In the genomic region with DNA sequence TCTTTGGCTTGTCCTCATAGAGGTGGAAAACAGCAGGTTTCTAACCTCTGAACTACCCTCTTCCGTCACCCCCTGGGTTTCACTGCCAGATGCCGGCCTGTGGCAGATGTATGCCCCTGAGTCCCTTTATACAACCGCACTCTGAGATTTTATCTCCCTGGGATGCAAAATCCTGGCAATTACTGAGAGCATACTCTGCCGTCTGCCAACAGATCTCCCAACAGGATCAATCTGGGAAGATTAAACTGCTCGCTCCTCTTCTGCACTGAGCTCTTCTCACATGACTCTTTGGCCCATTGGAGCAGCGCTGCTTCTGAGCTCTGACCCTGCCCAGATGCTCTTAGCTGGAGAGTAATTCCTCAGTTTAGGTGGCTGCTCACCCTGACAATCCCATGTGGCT, we compare ENCODE assay signal across 13 cellular contexts.
"Had no signal": no experiment of that assay in that cellular context is flagged by ENCODE, and none has a peak within 500 bp of the region (broad histone marks: within the 10 kb centered on the region; RNA-seq: fewer than 3 reads in every experiment).

No MANE protein-coding gene starts in this region.

- ATAC-seq: gastroesophageal sphincter had no signal

- H3K4me2 ChIP-seq: hepatocyte had no signal

- H3K27me3 ChIP-seq: gastroesophageal sphincter, hepatocyte, ovary, vagina had no signal

- H3K36me3 ChIP-seq: gastroesophageal sphincter, ovary, vagina had no signal

- H3K4me1 ChIP-seq: gastroesophageal sphincter, vagina had no signal

- H3K4me3 ChIP-seq: gastroesophageal sphincter, hepatocyte, ovary, skin epidermis, vagina had no signal

- H3K4me3 Mint-ChIP-seq: activated B cell treated with CpG ODN at 0.5 μM for 24 hours; activated CD4-positive, alpha-beta T cell treated with anti-CD3 and anti-CD28 coated beads, Interleukin-2, amount 10 ng/mL, durations not matched to agents 24 days and 14 days; activated naive CD4-positive, alpha-beta T cell treated with anti-CD3 and anti-CD28 coated beads, Interleukin-2, amount 50 U/mL, for 24 hours; central memory CD8-positive, alpha-beta T cell had no signal

- H3K4me1 Mint-ChIP-seq: activated B cell treated with CpG ODN at 0.5 μM for 24 hours; central memory CD8-positive, alpha-beta T cell had no signal

- H3K79me2 ChIP-seq: hepatocyte had no signal

- H3K9me3 Mint-ChIP-seq: activated B cell treated with CpG ODN at 0.5 μM for 24 hours; activated naive CD4-positive, alpha-beta T cell treated with anti-CD3 and anti-CD28 coated beads, Interleukin-2, amount 50 U/mL, for 24 hours; central memory CD8-positive, alpha-beta T cell had no signal

- H3K36me3 Mint-ChIP-seq: activated naive CD4-positive, alpha-beta T cell treated with anti-CD3 and anti-CD28 coated beads, Interleukin-2, amount 50 U/mL, for 24 hours had no signal

- DNase-seq: activated B cell treated with CpG ODN at 0.5 μM for 24 hours; activated effector memory CD4-positive, alpha-beta T cell treated with Interleukin-2 at 50 U/mL for 16 hours; effector memory CD4-positive, alpha-beta T cell; ovary; retina had no signal

- H3K27me3 Mint-ChIP-seq: activated B cell treated with CpG ODN at 0.5 μM for 24 hours; activated naive CD4-positive, alpha-beta T cell treated with anti-CD3 and anti-CD28 coated beads, Interleukin-2, amount 50 U/mL, for 24 hours; central memory CD8-positive, alpha-beta T cell had no signal

- H3K27ac ChIP-seq: epithelial cell of prostate, gastroesophageal sphincter, hepatocyte, ovary, skin epidermis, vagina had no signal
